In the genomic region with DNA sequence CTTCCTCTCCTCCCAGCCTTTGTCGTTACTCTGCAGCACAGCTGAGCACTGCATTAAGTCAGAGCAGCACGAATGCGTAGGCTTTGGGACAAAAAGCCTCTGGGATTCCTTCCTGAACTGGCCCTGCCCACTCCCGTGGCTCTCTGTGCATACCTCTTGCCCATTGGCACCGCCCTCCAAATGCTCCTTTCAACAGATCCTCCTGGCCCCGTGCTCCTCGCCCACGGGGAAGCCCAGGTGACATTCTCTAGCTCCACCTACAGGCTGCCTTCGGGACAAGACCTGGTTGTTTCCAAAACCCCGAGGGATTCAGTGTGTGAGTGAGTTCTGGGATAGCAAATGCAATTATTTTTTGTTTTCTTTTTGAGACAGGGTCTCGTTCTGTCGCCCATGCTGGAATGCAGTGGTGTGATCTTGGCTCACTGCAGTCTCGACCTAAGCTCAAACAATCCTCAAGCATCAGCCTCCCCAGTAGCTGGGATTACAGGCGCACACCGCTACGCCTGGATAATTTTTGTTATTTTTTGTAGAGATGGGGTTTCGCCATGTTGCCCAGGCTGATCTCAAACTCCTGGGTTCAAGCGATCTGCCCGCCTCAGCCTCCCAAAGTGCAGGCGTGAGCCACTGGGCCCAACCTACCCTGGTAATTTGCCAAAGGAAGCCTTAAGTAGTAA, we compare ENCODE assay signal across 8 cellular contexts. TPM values are rescaled to one million over a fixed set of nuclear protein-coding genes. Genes with fewer than 3 reads are reported as not detected.
A peak's percentile ranks its signal among the peaks of the same experiment; 100 is the strongest.
DNase-seq lines count a peak whose midpoint lies in the region; ATAC-seq and TF ChIP-seq lines count a peak whose summit lies in the region.

No MANE protein-coding gene starts in this region.

- peak; percentile 80 to 84 for DNase-seq in Caco-2
- peak; percentile 89 for DNase-seq in NCI-H748 treated with DMSO at 0.1 percent for 48 hours (lab: John Stamatoyannopoulos, UW)
- peak; percentile 79 for DNase-seq in activated CD8-positive, alpha-beta memory T cell treated with anti-CD3 and anti-CD28 coated beads, Interleukin-2, amount 10 ng/mL, durations not matched to agents 7 days and 5 days
- peak; percentile 97 for DNase-seq in endodermal cell
- DNase-seq in mesendoderm = peak; percentile 97
- DNase-seq in stimulated activated CD8-positive, alpha-beta memory T cell treated with anti-CD3 and anti-CD28 coated beads, Interleukin-15, amount 100 ng/mL, for 4 hours (ENCODE audit: low read depth in 2 of 2) = peak; percentile 45 to 56

- H3K79me2 ChIP-seq in mesendoderm (ENCODE audit: control insufficient read depth, insufficient read depth, low read length) = no peaks in the 10 kb centered on the region

- H3K4ac ChIP-seq in mesendoderm (ENCODE audit: low read depth, low read length) = no peak overlapping the region

- peaks cover 16% of the 10 kb centered on the region for H3K36me3 Mint-ChIP-seq in Caco-2 (ENCODE audit: insufficient read depth, unreplicated experiment)
- peaks cover 10% of the 10 kb centered on the region for H3K36me3 Mint-ChIP-seq in activated CD8-positive, alpha-beta memory T cell treated with anti-CD3 and anti-CD28 coated beads, Interleukin-2, amount 10 ng/mL, durations not matched to agents 7 days and 5 days
- peaks cover 25% of the 10 kb centered on the region for H3K36me3 Mint-ChIP-seq in endodermal cell (ENCODE audit: low read depth)

- H2BK120ac ChIP-seq in mesendoderm (ENCODE audit: low read depth, low read length) = no peak overlapping the region

- no peak overlapping the region for H4K8ac ChIP-seq in mesendoderm (ENCODE audit: low read depth, low read length)

- no TSS peak for BruUV-seq in Caco-2 (replicated peaks; lab: Mats Ljungman, UMichigan)

- 24 to 38% methylated on average over 9 to 20 of the region's 20 CpGs for WGBS in endodermal cell (ENCODE audit: insufficient coverage in 1 of 2, insufficient read length in 1 of 2), 2 experiments
- no CpG with 5 or more reads among the region's 20 CpGs for WGBS in mesendoderm (ENCODE audit: extremely low coverage, insufficient coverage, low lambda C conversion rate)

- H3K27me3 Mint-ChIP-seq in Caco-2 (ENCODE audit: insufficient read depth, unreplicated experiment) (no peaks in the 10 kb centered on the region), endodermal cell (ENCODE audit: insufficient read depth) (no peaks in the 10 kb centered on the region)
- H3K27me3 Mint-ChIP-seq in activated CD8-positive, alpha-beta memory T cell treated with anti-CD3 and anti-CD28 coated beads, Interleukin-2, amount 10 ng/mL, durations not matched to agents 7 days and 5 days = peaks cover 2% of the 10 kb centered on the region

- H3K23ac ChIP-seq in mesendoderm (ENCODE audit: low read length) = no peak overlapping the region

- H3K27ac Mint-ChIP-seq in Caco-2 (ENCODE audit: unreplicated experiment) (peak overlapping the region; percentile 35), endodermal cell (no peak overlapping the region)
- peak overlapping the region; percentile 63 for H3K27ac Mint-ChIP-seq in activated CD8-positive, alpha-beta memory T cell treated with anti-CD3 and anti-CD28 coated beads, Interleukin-2, amount 10 ng/mL, durations not matched to agents 7 days and 5 days

- H3K27ac ChIP-seq in endodermal cell (ENCODE audit: low read depth, low read length) (no peak overlapping the region), mesendoderm (ENCODE audit: low read depth, low read length) (no peak overlapping the region)

- H3K18ac ChIP-seq in mesendoderm (ENCODE audit: low read length) = no peak overlapping the region

- H3K9ac ChIP-seq in endodermal cell (ENCODE audit: extremely low read depth, low read length, poor library complexity, severe bottlenecking) = no peak overlapping the region
- H3K9ac ChIP-seq in mesendoderm (ENCODE audit: low read length) = peak overlapping the region; percentile 54

- H3K79me1 ChIP-seq in mesendoderm (ENCODE audit: low read length) = no peaks in the 10 kb centered on the region

- peak overlapping the region; percentile 33 for H3K4me2 ChIP-seq in mesendoderm (ENCODE audit: low read length)

- ATAC-seq in HG03354 (IDR thresholded peaks at IDR 0.05; ENCODE audit: poor library complexity, severe bottlenecking, unreplicated experiment) = peak; percentile 54
- peak; percentile 91 for ATAC-seq in activated CD8-positive, alpha-beta memory T cell treated with anti-CD3 and anti-CD28 coated beads, Interleukin-2, amount 10 ng/mL, durations not matched to agents 7 days and 5 days
- no peak for ATAC-seq in GM21447 (IDR thresholded peaks at IDR 0.05; ENCODE audit: unreplicated experiment)

- H3K9me3 Mint-ChIP-seq in Caco-2 (ENCODE audit: unreplicated experiment) = no peaks in the 10 kb centered on the region
- H3K9me3 Mint-ChIP-seq in activated CD8-positive, alpha-beta memory T cell treated with anti-CD3 and anti-CD28 coated beads, Interleukin-2, amount 10 ng/mL, durations not matched to agents 7 days and 5 days (ENCODE audit: low read depth) = no peaks in the 10 kb centered on the region
- H3K9me3 Mint-ChIP-seq in endodermal cell = no peaks in the 10 kb centered on the region

- H3K4me1 ChIP-seq in Caco-2 (no peaks in the 10 kb centered on the region), endodermal cell (ENCODE audit: control insufficient read depth, insufficient read depth, low read length) (no peaks in the 10 kb centered on the region), mesendoderm (ENCODE audit: control insufficient read depth, low read depth, low read length) (no peaks in the 10 kb centered on the region)

- CTCF ChIA-PET in Caco-2 (lab: Charles Lee) = interaction anchor here (0.6 to 1.9 kb wide), 6 partner anchors 10 to 105 kb away, joined by 3 to 46 read pairs (median 5); partner anchors contain the start of gene RD3L
- CTCF ChIA-PET in activated CD8-positive, alpha-beta memory T cell treated with anti-CD3 and anti-CD28 coated beads, Interleukin-2, amount 10 ng/mL, durations not matched to agents 7 days and 5 days (lab: Charles Lee) = interaction anchor here (0.7 to 13.6 kb wide), 26 partner anchors 10 to 401 kb away, joined by 3 to 186 read pairs (median 3); partner anchors contain the start of gene RD3L

- peak; percentile 83 to 89 for TF ChIP-seq CTCF in Caco-2 (IDR thresholded peaks at IDR 0.05; ENCODE audit: insufficient read depth in 1 of 2, low read depth in 1 of 2, low read length in 1 of 2, severe bottlenecking in 1 of 2, unreplicated experiment in 1 of 2)
- TF ChIP-seq CTCF in endodermal cell (conservative IDR thresholded peaks at IDR 0.05) = peak; percentile 93

- H3K9me3 ChIP-seq in Caco-2 = no peaks in the 10 kb centered on the region
- no peaks in the 10 kb centered on the region for H3K9me3 ChIP-seq in endodermal cell (ENCODE audit: control insufficient read depth, low read length)

- H3K56ac ChIP-seq in mesendoderm (ENCODE audit: low read length) = peak overlapping the region; percentile 73

- H2BK5ac ChIP-seq in mesendoderm (ENCODE audit: low read length) = no peak overlapping the region

- no peak overlapping the region for H2BK15ac ChIP-seq in mesendoderm (replicated peaks; ENCODE audit: low read depth)

- no peak overlapping the region for H3K4me3 ChIP-seq in Caco-2 (ENCODE audit: low read depth, low read length)
- no peak overlapping the region for H3K4me3 ChIP-seq in endodermal cell (ENCODE audit: low read length)
- H3K4me3 ChIP-seq in mesendoderm (ENCODE audit: low read length) = no peak overlapping the region

- H3K27me3 ChIP-seq in Caco-2 (replicated peaks; ENCODE audit: control insufficient read depth, insufficient read depth, low read length) (no peaks in the 10 kb centered on the region), endodermal cell (ENCODE audit: control insufficient read depth, insufficient read depth, low read length, poor library complexity, severe bottlenecking) (no peaks in the 10 kb centered on the region), mesendoderm (ENCODE audit: insufficient read depth, low read length, poor library complexity) (no peaks in the 10 kb centered on the region)

- intact Hi-C loops in Caco-2 (cut with micrococcal nuclease; ENCODE audit: unreplicated experiment) = loop anchor here (1.0 kb wide), 2 partner anchors 62 to 102 kb away; no protein-coding TSS in a partner anchor

- POLR2A ChIA-PET in Caco-2 (lab: Charles Lee) = interaction anchor here (0.5 kb wide), 1 partner anchor 123 kb away, joined by 3 read pairs; no protein-coding TSS in a partner anchor

- no peak overlapping the region for H2AK5ac ChIP-seq in mesendoderm (ENCODE audit: low read length)

- H3K4me1 Mint-ChIP-seq in Caco-2 (ENCODE audit: low read depth, unreplicated experiment) (peaks cover 6% of the 10 kb centered on the region), endodermal cell (peaks cover 6% of the 10 kb centered on the region)
- H3K4me1 Mint-ChIP-seq in activated CD8-positive, alpha-beta memory T cell treated with anti-CD3 and anti-CD28 coated beads, Interleukin-2, amount 10 ng/mL, durations not matched to agents 7 days and 5 days = peaks cover 17% of the 10 kb centered on the region

- H4K5ac ChIP-seq in mesendoderm (ENCODE audit: low read length) = no peak overlapping the region

- H3K36me3 ChIP-seq in Caco-2 (ENCODE audit: control insufficient read depth, insufficient read depth, low read length) (no peaks in the 10 kb centered on the region; the same call in 1 of the 2 replicates), endodermal cell (ENCODE audit: control insufficient read depth, insufficient read depth, low read length) (peaks cover 32% of the 10 kb centered on the region), mesendoderm (ENCODE audit: control insufficient read depth, insufficient read depth, low read length) (peaks cover 1% of the 10 kb centered on the region)

- H3K4me3 Mint-ChIP-seq in Caco-2 (ENCODE audit: unreplicated experiment) (peak overlapping the region; percentile 15), endodermal cell (peak overlapping the region; percentile 20)
- peak overlapping the region; percentile 38 for H3K4me3 Mint-ChIP-seq in activated CD8-positive, alpha-beta memory T cell treated with anti-CD3 and anti-CD28 coated beads, Interleukin-2, amount 10 ng/mL, durations not matched to agents 7 days and 5 days

RNA-seq across cellular contexts. Expression of gene TDRD9, which starts 17.9 kb away (rescaled TPM):
- total RNA-seq in Caco-2 (2022) = not detected in 2 replicates
- 1 to 10 TPM; 1.1 to 1.2 TPM for total RNA-seq in activated CD8-positive, alpha-beta memory T cell treated with anti-CD3 and anti-CD28 coated beads, Interleukin-2, amount 10 ng/mL, durations not matched to agents 7 days and 5 days
- total RNA-seq in endodermal cell = not detected
- polyA plus RNA-seq in endodermal cell (2013, experiment 1 of 2) = not detected
- not detected for polyA plus RNA-seq in endodermal cell (2013, experiment 2 of 2)
- 0.04 TPM for polyA plus RNA-seq in mesendoderm (2013, experiment 1 of 2)
- polyA plus RNA-seq in mesendoderm (2013, experiment 2 of 2) = not detected

RNA-seq across cellular contexts. Expression of gene RD3L, which starts 31.9 kb away (rescaled TPM):
- total RNA-seq in Caco-2 (2022) (not detected in 2 replicates), endodermal cell (not detected)
- not detected for total RNA-seq in activated CD8-positive, alpha-beta memory T cell treated with anti-CD3 and anti-CD28 coated beads, Interleukin-2, amount 10 ng/mL, durations not matched to agents 7 days and 5 days
- polyA plus RNA-seq in endodermal cell (2013, experiment 1 of 2) = not detected
- not detected for polyA plus RNA-seq in endodermal cell (2013, experiment 2 of 2)
- not detected for polyA plus RNA-seq in mesendoderm (2013, experiment 1 of 2)
- not detected for polyA plus RNA-seq in mesendoderm (2013, experiment 2 of 2)
